2 cellular contexts compared by ENCODE assay signal in genomic region chr19:46514589-46515289, GRCh38.
A peak's percentile ranks its signal among the peaks of the same experiment; 100 is the strongest.
TF ChIP-seq lines count a peak whose summit lies in the region.

No MANE protein-coding gene starts in this region.

TF ChIP-seq in HEK293, 187 proteins besides CTCF, POLR2A, EP300 and RAD21:
- no peak for TF ChIP-seq ZNF510 (tag by site-specific recombination; IDR thresholded peaks at IDR 0.05; ENCODE audit: insufficient replicate concordance)
- TF ChIP-seq ZFHX2 (tag by site-specific recombination; conservative IDR thresholded peaks at IDR 0.05) = no peak
- TF ChIP-seq ZSCAN4 (tag by site-specific recombination; IDR thresholded peaks at IDR 0.05) = peak; percentile 66; the same call in 1 of the 2 replicates
- no peak for TF ChIP-seq ZNF274 (IDR thresholded peaks at IDR 0.05; ENCODE audit: low read length)
- 0 out of 2 replicates have a peak, but pooled peaks have one; percentile 41 for TF ChIP-seq ZNF274 (tag by site-specific recombination; IDR thresholded peaks at IDR 0.05; ENCODE audit: borderline replicate concordance)
- TF ChIP-seq BCL11A (tag by site-specific recombination; IDR thresholded peaks at IDR 0.05; ENCODE audit: low read depth) = peak; percentile 53; the same call in 1 of the 2 replicates
- no peak for TF ChIP-seq ZSCAN16 (tag by site-specific recombination; IDR thresholded peaks at IDR 0.05)
- no peak for TF ChIP-seq ZFP41 (tag by site-specific recombination; IDR thresholded peaks at IDR 0.05; ENCODE audit: borderline replicate concordance)
- no peak for TF ChIP-seq ZNF48 (tag by site-specific recombination; IDR thresholded peaks at IDR 0.05)
- peak; percentile 45 for TF ChIP-seq KLF9 (tag by site-specific recombination; IDR thresholded peaks at IDR 0.05; ENCODE audit: low read depth)
- TF ChIP-seq ZNF311 (tag by site-specific recombination; IDR thresholded peaks at IDR 0.05; ENCODE audit: borderline replicate concordance) = 0 out of 2 replicates have a peak, but pooled peaks have one; percentile 36
- TF ChIP-seq GLI4 (tag by site-specific recombination; IDR thresholded peaks at IDR 0.05) = peak; percentile 68; the same call in 1 of the 2 replicates
- no peak for TF ChIP-seq TCF7L2 (IDR thresholded peaks at IDR 0.05; ENCODE audit: borderline replicate concordance, low read depth, low read length)
- TF ChIP-seq ZNF239 (tag by site-specific recombination; IDR thresholded peaks at IDR 0.05) = no peak
- TF ChIP-seq ZNF843 (tag by site-specific recombination; IDR thresholded peaks at IDR 0.05) = no peak
- TF ChIP-seq ZBTB7A (tag by site-specific recombination; IDR thresholded peaks at IDR 0.05; ENCODE audit: low read depth) = no peak
- no peak for TF ChIP-seq PRDM6 (tag by site-specific recombination; IDR thresholded peaks at IDR 0.05)
- no peak for TF ChIP-seq TRIM28 (IDR thresholded peaks at IDR 0.05; ENCODE audit: borderline replicate concordance, low read length)
- TF ChIP-seq, protein P1, sequence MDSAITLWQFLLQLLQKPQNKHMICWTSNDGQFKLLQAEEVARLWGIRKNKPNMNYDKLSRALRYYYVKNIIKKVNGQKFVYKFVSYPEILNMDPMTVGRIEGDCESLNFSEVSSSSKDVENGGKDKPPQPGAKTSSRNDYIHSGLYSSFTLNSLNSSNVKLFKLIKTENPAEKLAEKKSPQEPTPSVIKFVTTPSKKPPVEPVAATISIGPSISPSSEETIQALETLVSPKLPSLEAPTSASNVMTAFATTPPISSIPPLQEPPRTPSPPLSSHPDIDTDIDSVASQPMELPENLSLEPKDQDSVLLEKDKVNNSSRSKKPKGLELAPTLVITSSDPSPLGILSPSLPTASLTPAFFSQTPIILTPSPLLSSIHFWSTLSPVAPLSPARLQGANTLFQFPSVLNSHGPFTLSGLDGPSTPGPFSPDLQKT (IDR thresholded peaks at IDR 0.05; ENCODE audit: borderline replicate concordance, low read depth, low read length) = no peak
- TF ChIP-seq OSR2 (tag by site-specific recombination; IDR thresholded peaks at IDR 0.05) = no peak
- no peak for TF ChIP-seq ZBTB8A (tag by site-specific recombination; IDR thresholded peaks at IDR 0.05)
- TF ChIP-seq ZXDB (tag by site-specific recombination; IDR thresholded peaks at IDR 0.05) = no peak
- no peak for TF ChIP-seq ZNF132 (tag by site-specific recombination; IDR thresholded peaks at IDR 0.05; ENCODE audit: borderline replicate concordance)

TF ChIP-seq in H1, 55 proteins besides CTCF, POLR2A, EP300 and RAD21:
- TF ChIP-seq GABPA (IDR thresholded peaks at IDR 0.05; ENCODE audit: borderline replicate concordance, insufficient read depth, low read length) (no peak), FOSL1 (IDR thresholded peaks at IDR 0.05; ENCODE audit: insufficient read depth, low read depth, low read length) (no peak), POLR2AphosphoS5 (IDR thresholded peaks at IDR 0.05; ENCODE audit: low read depth, low read length) (no peak), SP2 (IDR thresholded peaks at IDR 0.05; ENCODE audit: low read length) (no peak), SUZ12 (IDR thresholded peaks at IDR 0.05; ENCODE audit: low read length) (no peak), HDAC6 (IDR thresholded peaks at IDR 0.05; ENCODE audit: low read depth, low read length) (no peak), KDM1A (IDR thresholded peaks at IDR 0.05; ENCODE audit: borderline replicate concordance, low read length) (no peak), ZNF274 (IDR thresholded peaks at IDR 0.05; ENCODE audit: borderline replicate concordance, extremely low read depth, low read length) (no peak), HDAC2 (IDR thresholded peaks at IDR 0.05; ENCODE audit: borderline replicate concordance in 1 of 2, low read depth in 2 of 2, low read length in 2 of 2) (no peak), BACH1 (IDR thresholded peaks at IDR 0.05; ENCODE audit: low read length) (no peak), KDM5A (IDR thresholded peaks at IDR 0.05; ENCODE audit: low read length) (no peak), E2F6 (IDR thresholded peaks at IDR 0.05) (no peak), SP4 (IDR thresholded peaks at IDR 0.05; ENCODE audit: low read length) (no peak), RBBP5 (IDR thresholded peaks at IDR 0.05; ENCODE audit: borderline replicate concordance, low read depth, low read length) (no peak), RNF2 (IDR thresholded peaks at IDR 0.05; ENCODE audit: borderline replicate concordance, low read depth, low read length, missing control alignments, poor library complexity, severe bottlenecking) (no peak), BCL11A (IDR thresholded peaks at IDR 0.05; ENCODE audit: low read depth in 2 of 2, low read length in 2 of 2) (no peak), BRCA1 (IDR thresholded peaks at IDR 0.05; ENCODE audit: low read depth, low read length) (no peak), TCF12 (IDR thresholded peaks at IDR 0.05; ENCODE audit: low read depth, low read length) (no peak)
- TF ChIP-seq, protein P2, sequence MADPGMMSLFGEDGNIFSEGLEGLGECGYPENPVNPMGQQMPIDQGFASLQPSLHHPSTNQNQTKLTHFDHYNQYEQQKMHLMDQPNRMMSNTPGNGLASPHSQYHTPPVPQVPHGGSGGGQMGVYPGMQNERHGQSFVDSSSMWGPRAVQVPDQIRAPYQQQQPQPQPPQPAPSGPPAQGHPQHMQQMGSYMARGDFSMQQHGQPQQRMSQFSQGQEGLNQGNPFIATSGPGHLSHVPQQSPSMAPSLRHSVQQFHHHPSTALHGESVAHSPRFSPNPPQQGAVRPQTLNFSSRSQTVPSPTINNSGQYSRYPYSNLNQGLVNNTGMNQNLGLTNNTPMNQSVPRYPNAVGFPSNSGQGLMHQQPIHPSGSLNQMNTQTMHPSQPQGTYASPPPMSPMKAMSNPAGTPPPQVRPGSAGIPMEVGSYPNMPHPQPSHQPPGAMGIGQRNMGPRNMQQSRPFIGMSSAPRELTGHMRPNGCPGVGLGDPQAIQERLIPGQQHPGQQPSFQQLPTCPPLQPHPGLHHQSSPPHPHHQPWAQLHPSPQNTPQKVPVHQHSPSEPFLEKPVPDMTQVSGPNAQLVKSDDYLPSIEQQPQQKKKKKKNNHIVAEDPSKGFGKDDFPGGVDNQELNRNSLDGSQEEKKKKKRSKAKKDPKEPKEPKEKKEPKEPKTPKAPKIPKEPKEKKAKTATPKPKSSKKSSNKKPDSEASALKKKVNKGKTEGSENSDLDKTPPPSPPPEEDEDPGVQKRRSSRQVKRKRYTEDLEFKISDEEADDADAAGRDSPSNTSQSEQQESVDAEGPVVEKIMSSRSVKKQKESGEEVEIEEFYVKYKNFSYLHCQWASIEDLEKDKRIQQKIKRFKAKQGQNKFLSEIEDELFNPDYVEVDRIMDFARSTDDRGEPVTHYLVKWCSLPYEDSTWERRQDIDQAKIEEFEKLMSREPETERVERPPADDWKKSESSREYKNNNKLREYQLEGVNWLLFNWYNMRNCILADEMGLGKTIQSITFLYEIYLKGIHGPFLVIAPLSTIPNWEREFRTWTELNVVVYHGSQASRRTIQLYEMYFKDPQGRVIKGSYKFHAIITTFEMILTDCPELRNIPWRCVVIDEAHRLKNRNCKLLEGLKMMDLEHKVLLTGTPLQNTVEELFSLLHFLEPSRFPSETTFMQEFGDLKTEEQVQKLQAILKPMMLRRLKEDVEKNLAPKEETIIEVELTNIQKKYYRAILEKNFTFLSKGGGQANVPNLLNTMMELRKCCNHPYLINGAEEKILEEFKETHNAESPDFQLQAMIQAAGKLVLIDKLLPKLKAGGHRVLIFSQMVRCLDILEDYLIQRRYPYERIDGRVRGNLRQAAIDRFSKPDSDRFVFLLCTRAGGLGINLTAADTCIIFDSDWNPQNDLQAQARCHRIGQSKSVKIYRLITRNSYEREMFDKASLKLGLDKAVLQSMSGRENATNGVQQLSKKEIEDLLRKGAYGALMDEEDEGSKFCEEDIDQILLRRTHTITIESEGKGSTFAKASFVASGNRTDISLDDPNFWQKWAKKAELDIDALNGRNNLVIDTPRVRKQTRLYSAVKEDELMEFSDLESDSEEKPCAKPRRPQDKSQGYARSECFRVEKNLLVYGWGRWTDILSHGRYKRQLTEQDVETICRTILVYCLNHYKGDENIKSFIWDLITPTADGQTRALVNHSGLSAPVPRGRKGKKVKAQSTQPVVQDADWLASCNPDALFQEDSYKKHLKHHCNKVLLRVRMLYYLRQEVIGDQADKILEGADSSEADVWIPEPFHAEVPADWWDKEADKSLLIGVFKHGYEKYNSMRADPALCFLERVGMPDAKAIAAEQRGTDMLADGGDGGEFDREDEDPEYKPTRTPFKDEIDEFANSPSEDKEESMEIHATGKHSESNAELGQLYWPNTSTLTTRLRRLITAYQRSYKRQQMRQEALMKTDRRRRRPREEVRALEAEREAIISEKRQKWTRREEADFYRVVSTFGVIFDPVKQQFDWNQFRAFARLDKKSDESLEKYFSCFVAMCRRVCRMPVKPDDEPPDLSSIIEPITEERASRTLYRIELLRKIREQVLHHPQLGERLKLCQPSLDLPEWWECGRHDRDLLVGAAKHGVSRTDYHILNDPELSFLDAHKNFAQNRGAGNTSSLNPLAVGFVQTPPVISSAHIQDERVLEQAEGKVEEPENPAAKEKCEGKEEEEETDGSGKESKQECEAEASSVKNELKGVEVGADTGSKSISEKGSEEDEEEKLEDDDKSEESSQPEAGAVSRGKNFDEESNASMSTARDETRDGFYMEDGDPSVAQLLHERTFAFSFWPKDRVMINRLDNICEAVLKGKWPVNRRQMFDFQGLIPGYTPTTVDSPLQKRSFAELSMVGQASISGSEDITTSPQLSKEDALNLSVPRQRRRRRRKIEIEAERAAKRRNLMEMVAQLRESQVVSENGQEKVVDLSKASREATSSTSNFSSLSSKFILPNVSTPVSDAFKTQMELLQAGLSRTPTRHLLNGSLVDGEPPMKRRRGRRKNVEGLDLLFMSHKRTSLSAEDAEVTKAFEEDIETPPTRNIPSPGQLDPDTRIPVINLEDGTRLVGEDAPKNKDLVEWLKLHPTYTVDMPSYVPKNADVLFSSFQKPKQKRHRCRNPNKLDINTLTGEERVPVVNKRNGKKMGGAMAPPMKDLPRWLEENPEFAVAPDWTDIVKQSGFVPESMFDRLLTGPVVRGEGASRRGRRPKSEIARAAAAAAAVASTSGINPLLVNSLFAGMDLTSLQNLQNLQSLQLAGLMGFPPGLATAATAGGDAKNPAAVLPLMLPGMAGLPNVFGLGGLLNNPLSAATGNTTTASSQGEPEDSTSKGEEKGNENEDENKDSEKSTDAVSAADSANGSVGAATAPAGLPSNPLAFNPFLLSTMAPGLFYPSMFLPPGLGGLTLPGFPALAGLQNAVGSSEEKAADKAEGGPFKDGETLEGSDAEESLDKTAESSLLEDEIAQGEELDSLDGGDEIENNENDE (IDR thresholded peaks at IDR 0.05; ENCODE audit: insufficient replicate concordance, low read length) = no peak
- TF ChIP-seq, protein P3, sequence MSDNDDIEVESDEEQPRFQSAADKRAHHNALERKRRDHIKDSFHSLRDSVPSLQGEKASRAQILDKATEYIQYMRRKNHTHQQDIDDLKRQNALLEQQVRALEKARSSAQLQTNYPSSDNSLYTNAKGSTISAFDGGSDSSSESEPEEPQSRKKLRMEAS (IDR thresholded peaks at IDR 0.05) = no peak
